8 cellular contexts compared by ENCODE assay signal in genomic region chr11:27718853-27719574, GRCh38. TPM values are rescaled to one million over a fixed set of nuclear protein-coding genes. Genes with fewer than 3 reads are reported as not detected.
DNase-seq lines count a peak whose midpoint lies in the region; ATAC-seq and TF ChIP-seq lines count a peak whose summit lies in the region.

No MANE protein-coding gene starts in this region.

- peaks cover 12% of the 10 kb centered on the region for H3K4me1 ChIP-seq in mucosa of descending colon (ENCODE audit: low read depth)

- intact Hi-C loops in mucosa of descending colon (cut with DNase I, micrococcal nuclease): no loop called here

- no peaks in the 10 kb centered on the region for H3K27me3 ChIP-seq in AG04450 (ENCODE audit: control insufficient read depth, insufficient read depth, low read length)

- H3K4me3 ChIP-seq in AG04450 (ENCODE audit: low read depth, low read length) (peak overlapping the region; percentile 84), mucosa of descending colon (no peak overlapping the region)

- peaks cover 62 to 65% of the 10 kb centered on the region in 2 donors for H3K27me3 Mint-ChIP-seq in T-cell

- no peak for DNase-seq in AG04450 (ENCODE audit: low read depth, low spot score)
- DNase-seq in NCI-H1105 treated with DMSO at 0.1 percent for 48 hours (lab: John Stamatoyannopoulos, UW): peak; percentile 70
- peak; percentile 60 for DNase-seq in dermis blood vessel endothelial cell
- peak in 1 of 3 donors; percentile 40 for DNase-seq in mucosa of descending colon
- no peak for DNase-seq in T-cell
- DNase-seq in middle frontal gyrus (ENCODE audit: extremely low spot score, low spot score): no peak
- no peak for DNase-seq in nucleus accumbens (lab: John Stamatoyannopoulos, UW)

- POLR2A ChIA-PET in AG04450 (lab: Yijun Ruan, JAX) (interaction anchor here (0.5 to 3.5 kb wide), 12 partner anchors 9 to 1401 kb away, joined by 3 to 26 read pairs (median 6); partner anchors contain the start of genes BDNF, KIF18A and METTL15), T-cell (lab: Charles Lee) (interaction anchor here in 1 of 2 donors (0.6 kb wide), 1 partner anchor 16 kb away, joined by 3 read pairs; no protein-coding TSS in a partner anchor)

- H3K4me3 Mint-ChIP-seq in T-cell: no peak overlapping the region

- ATAC-seq in mucosa of descending colon (peak; percentile 61), T-cell (replicated peaks in 1 of 4) (no peak), HG03378 (IDR thresholded peaks at IDR 0.05; ENCODE audit: unreplicated experiment) (no peak)

- TF ChIP-seq CTCF in AG04450 (IDR thresholded peaks at IDR 0.05; ENCODE audit: low read depth, low read length) (no peak), mucosa of descending colon (IDR thresholded peaks at IDR 0.05) (no peak)

- no peaks in the 10 kb centered on the region for H3K36me3 Mint-ChIP-seq in T-cell

- peaks cover 6 to 14% (median 11%) of the 10 kb centered on the region in 3 donors for H3K9me3 Mint-ChIP-seq in T-cell

- CTCF ChIA-PET in AG04450 (lab: Charles Lee): interaction anchor here (0.6 to 5.2 kb wide), 9 partner anchors 13 to 1609 kb away, joined by 3 to 54 read pairs (median 3); partner anchors contain the start of gene BDNF
- CTCF ChIA-PET in T-cell (lab: Charles Lee): no interaction called here

- peaks cover 6 to 12% (median 9%) of the 10 kb centered on the region in 3 donors for H3K4me1 Mint-ChIP-seq in T-cell

- no peak overlapping the region for H3K27ac Mint-ChIP-seq in T-cell

- H3K9me3 ChIP-seq in AG04450 (ENCODE audit: control insufficient read depth, insufficient read depth, low read length) (no peaks in the 10 kb centered on the region), mucosa of descending colon (no peaks in the 10 kb centered on the region)

- H3K27ac ChIP-seq in AG04450 (ENCODE audit: low read depth, low read length): peak overlapping the region; percentile 98

- H3K36me3 ChIP-seq in mucosa of descending colon (ENCODE audit: low read depth): no peaks in the 10 kb centered on the region

RNA-seq across cellular contexts. Expression of gene BDNF, which starts 18.8 kb away (rescaled TPM):
- 72.0 and 85.6 TPM in 2 replicates for polyA plus RNA-seq in AG04450 (2011; rRNA removed)
- 90.8 and 105 TPM in 2 replicates for polyA minus RNA-seq in AG04450 (2011; rRNA and poly(A)+ RNA removed)
- total RNA-seq in dermis blood vessel endothelial cell: 0.60 and 0.85 TPM in 2 replicates
- total RNA-seq in mucosa of descending colon: under 1 TPM in 2 of 3 donors, not detected in 1; 0.25 to 0.31 TPM
- under 1 TPM in 1 of 5 donors, not detected in 4; 0.09 TPM for total RNA-seq in T-cell

Comparison
In these comparisons a context has a peak if more than half of its experiments do, and no peak if none do; other contexts are left out.
1. DNase-seq: peak in NCI-H1105 treated with DMSO at 0.1 percent for 48 hours (single experiment) and dermis blood vessel endothelial cell (single experiment); none in AG04450 (single experiment), T-cell (0 of 34), middle frontal gyrus (single experiment) and nucleus accumbens (0 of 56).